Comparison of ENCODE assay signal across 24 cellular contexts in genomic region chr21:36641886-36642285, GRCh38. TPM values are rescaled to one million over a fixed set of nuclear protein-coding genes. Genes with fewer than 3 reads are reported as not detected.
"Had no signal": no experiment of that assay in that cellular context is flagged by ENCODE, and none has a peak within 500 bp of the region (broad histone marks: within the 10 kb centered on the region; RNA-seq: fewer than 3 reads in every experiment).

No MANE protein-coding gene starts in this region.

- H3K9me3 ChIP-seq: neutrophil, right lobe of liver, suprapubic skin had no signal

- H3K4me2 ChIP-seq: hepatocyte had no signal

- H3K9ac ChIP-seq: parathyroid adenoma had no signal

- H3K4me3 Mint-ChIP-seq: naive thymus-derived CD4-positive, alpha-beta T cell; stimulated activated naive CD8-positive, alpha-beta T cell treated with anti-CD3 and anti-CD28 coated beads, Interleukin-15, amount 100 ng/mL, for 72 hours had no signal

- H3K79me2 ChIP-seq: hepatocyte, parathyroid adenoma had no signal

- H3K27ac ChIP-seq: dorsolateral prefrontal cortex, hepatocyte, left lung, neutrophil, parathyroid adenoma, right lobe of liver, suprapubic skin, transverse colon had no signal

- H3K36me3 ChIP-seq: left lung, neutrophil, right lobe of liver, suprapubic skin, transverse colon had no signal

- H3K4me3 ChIP-seq: dorsolateral prefrontal cortex, hepatocyte, left lung, right lobe of liver, suprapubic skin, transverse colon had no signal

- H3K27me3 ChIP-seq: hepatocyte, right lobe of liver had no signal

- H3K4me1 ChIP-seq: left lung, parathyroid adenoma, right lobe of liver, suprapubic skin had no signal

- ATAC-seq: left cardiac atrium; left lung; naive thymus-derived CD4-positive, alpha-beta T cell; right lobe of liver; stimulated activated naive CD8-positive, alpha-beta T cell treated with anti-CD3 and anti-CD28 coated beads, Interleukin-15, amount 100 ng/mL, for 72 hours had no signal

- FAIRE-seq: frontal cortex, small intestine had no signal

- H3K27ac Mint-ChIP-seq: progenitor cell of endocrine pancreas had no signal

- H2AFZ ChIP-seq: hepatocyte, parathyroid adenoma had no signal

- DNase-seq: cortex of kidney; dorsolateral prefrontal cortex; effector CD4-positive, alpha-beta T cell; left cardiac atrium; left lung; mesenchymal stem cell; midbrain; naive thymus-derived CD4-positive, alpha-beta T cell; right lobe of liver; small intestine; stimulated activated CD4-positive, alpha-beta T cell treated with anti-CD3 and anti-CD28 coated beads, Interleukin-15, amount 100 ng/mL, for 24 hours; stimulated activated CD4-positive, alpha-beta T cell treated with anti-CD3 and anti-CD28 coated beads, Interleukin-2, amount 100 ng/mL, for 48 hours; stimulated activated naive CD4-positive, alpha-beta T cell; stimulated activated naive CD8-positive, alpha-beta T cell treated with anti-CD3 and anti-CD28 coated beads, Interleukin-15, amount 100 ng/mL, for 72 hours; transverse colon had no signal

RNA-seq across cellular contexts. Expression of gene SIM2, which starts 57.0 kb away (rescaled TPM):
- total RNA-seq: fibroblast of villous mesenchyme, frontal cortex, left cardiac atrium, left lung, lung microvascular endothelial cell, right lobe of liver had no signal
- polyA plus RNA-seq: naive thymus-derived CD4-positive, alpha-beta T cell; neural cell had no signal
